In genomic region chr21:42440187-42440792, GRCh38 we compare ENCODE assay signal across 14 cellular contexts. TPM values are rescaled to one million over a fixed set of nuclear protein-coding genes. Genes with fewer than 3 reads are reported as not detected.
DNase-seq lines count a peak whose midpoint lies in the region; ATAC-seq and TF ChIP-seq lines count a peak whose summit lies in the region.
"Had no signal": no experiment of that assay in that cellular context is flagged by ENCODE, and none has a peak within 500 bp of the region (broad histone marks: within the 10 kb centered on the region; RNA-seq: fewer than 3 reads in every experiment).

No MANE protein-coding gene starts in this region.

- intact Hi-C loops in sigmoid colon (cut with DNase I), result no loop called here

- H3K4me1 ChIP-seq in sigmoid colon, result no peaks in the 10 kb centered on the region
- H3K4me1 ChIP-seq: uterus had no signal

- no peak for TF ChIP-seq CTCF in GM12865 (IDR thresholded peaks at IDR 0.05; ENCODE audit: insufficient read depth, low read depth, low read length, missing control alignments)
- no peak for TF ChIP-seq CTCF in sigmoid colon (IDR thresholded peaks at IDR 0.05)

- peaks cover 4% of the 10 kb centered on the region for H3K27me3 Mint-ChIP-seq in activated naive CD8-positive, alpha-beta T cell treated with anti-CD3 and anti-CD28 coated beads, Interleukin-2, amount 50 U/mL, for 24 hours

- 82 to 84% methylated on average over 12 of the region's 12 CpGs for WGBS in sigmoid colon, 2 donors

- H3K27ac ChIP-seq in sigmoid colon, result no peak overlapping the region
- H3K27ac ChIP-seq: uterus had no signal

- TF ChIP-seq EP300 in sigmoid colon (IDR thresholded peaks at IDR 0.05), result no peak

- H3K4me3 Mint-ChIP-seq in activated naive CD8-positive, alpha-beta T cell treated with anti-CD3 and anti-CD28 coated beads, Interleukin-2, amount 50 U/mL, for 24 hours, result peak overlapping the region; percentile 67

- ATAC-seq in GM19025 (IDR thresholded peaks at IDR 0.05; ENCODE audit: low read depth, unreplicated experiment), result peak; percentile 86
- ATAC-seq in HG03066 (IDR thresholded peaks at IDR 0.05; ENCODE audit: low read depth, unreplicated experiment), result peak; percentile 65
- peak; percentile 81 for ATAC-seq in activated naive CD8-positive, alpha-beta T cell treated with anti-CD3 and anti-CD28 coated beads, Interleukin-2, amount 50 U/mL, for 24 hours
- ATAC-seq: left colon, SK-N-SH treated with all-trans-retinoic acid at 6 μM for 48 hours had no signal

- TF ChIP-seq POLR2A in sigmoid colon (IDR thresholded peaks at IDR 0.05), result no peak

- no peak overlapping the region for H3K4me3 ChIP-seq in GM12865 (ENCODE audit: low read depth, low read length)
- no peak overlapping the region for H3K4me3 ChIP-seq in sigmoid colon
- H3K4me3 ChIP-seq: uterus had no signal

- H3K36me3 Mint-ChIP-seq in activated naive CD8-positive, alpha-beta T cell treated with anti-CD3 and anti-CD28 coated beads, Interleukin-2, amount 50 U/mL, for 24 hours (ENCODE audit: low read depth), result peaks cover 81% of the 10 kb centered on the region

- peak overlapping the region; percentile 92 for H3K27ac Mint-ChIP-seq in activated naive CD8-positive, alpha-beta T cell treated with anti-CD3 and anti-CD28 coated beads, Interleukin-2, amount 50 U/mL, for 24 hours

- H3K9me3 ChIP-seq in sigmoid colon, result no peaks in the 10 kb centered on the region
- H3K9me3 ChIP-seq: uterus had no signal

- H3K4me1 Mint-ChIP-seq in activated naive CD8-positive, alpha-beta T cell treated with anti-CD3 and anti-CD28 coated beads, Interleukin-2, amount 50 U/mL, for 24 hours, result peaks cover 72% of the 10 kb centered on the region

- H3K36me3 ChIP-seq in sigmoid colon, result no peaks in the 10 kb centered on the region
- H3K36me3 ChIP-seq: uterus had no signal

- DNase-seq in GM12865 (ENCODE audit: low read depth), result peak; percentile 89
- DNase-seq in activated naive CD8-positive, alpha-beta T cell treated with anti-CD3 and anti-CD28 coated beads, Interleukin-2, amount 50 U/mL, for 24 hours, result peak; percentile 67
- no peak for DNase-seq in sigmoid colon
- no peak for DNase-seq in occipital lobe (lab: John Stamatoyannopoulos, UW)
- DNase-seq in activated gamma-delta T cell (lab: John Stamatoyannopoulos, UW), result no peak
- no peak for DNase-seq in D341Med (ENCODE audit: low spot score)
- DNase-seq: Karpas-422, NCI-H524 treated with DMSO at 0.1 percent for 48 hours, uterus had no signal

- H3K27me3 ChIP-seq in sigmoid colon, result peaks cover 0 to 23% (median 12%) of the 10 kb centered on the region in 3 donors
- H3K27me3 ChIP-seq: uterus had no signal

- peaks cover 9% of the 10 kb centered on the region for H3K9me3 Mint-ChIP-seq in activated naive CD8-positive, alpha-beta T cell treated with anti-CD3 and anti-CD28 coated beads, Interleukin-2, amount 50 U/mL, for 24 hours

RNA-seq across cellular contexts. Expression of gene UBASH3A, which starts 36.6 kb away (rescaled TPM):
- total RNA-seq in sigmoid colon, result not detected
- 1 to 10 TPM in 1 of 3 donors, not detected in 2; 3.9 TPM for polyA plus RNA-seq in sigmoid colon
- not detected for total RNA-seq in occipital lobe
- total RNA-seq: osteoblast had no signal

RNA-seq across cellular contexts. Expression of gene TMPRSS3, which starts 44.4 kb away (rescaled TPM):
- total RNA-seq in sigmoid colon, result under 1 TPM in 1 of 4 donors, not detected in 3; 0.16 TPM
- polyA plus RNA-seq in sigmoid colon, result 1 to 10 TPM in 1 of 3 donors, under 1 TPM in 1, not detected in 1; 0.60 to 1.3 TPM
- total RNA-seq in occipital lobe, result not detected
- total RNA-seq: osteoblast had no signal

RNA-seq across cellular contexts. Expression of gene RSPH1, which starts 55.7 kb away (rescaled TPM):
- total RNA-seq in sigmoid colon, result 1 to 10 TPM in 2 of 4 donors, not detected in 2; 1.2 TPM
- polyA plus RNA-seq in sigmoid colon, result 10 to 100 TPM in 1 of 3 donors, 1 to 10 TPM in 2; 3.0 to 13.4 (median 8.8) TPM
- total RNA-seq in occipital lobe, result 0.16 TPM
- total RNA-seq: osteoblast had no signal

Comparison
In these comparisons a context has a peak if more than half of its experiments do, and no peak if none do; other contexts are left out.
1. DNase-seq: peak in GM12865 (single experiment) and activated naive CD8-positive, alpha-beta T cell treated with anti-CD3 and anti-CD28 coated beads, Interleukin-2, amount 50 U/mL, for 24 hours (single experiment); none in sigmoid colon (single experiment), occipital lobe (single experiment), activated gamma-delta T cell (single experiment) and D341Med (single experiment).
2. Peak in every context shown above with its lines, with median percentiles within 50 percentile points of each other: ATAC-seq.